Comparison of ENCODE assay signal across 8 cellular contexts in the genomic region with DNA sequence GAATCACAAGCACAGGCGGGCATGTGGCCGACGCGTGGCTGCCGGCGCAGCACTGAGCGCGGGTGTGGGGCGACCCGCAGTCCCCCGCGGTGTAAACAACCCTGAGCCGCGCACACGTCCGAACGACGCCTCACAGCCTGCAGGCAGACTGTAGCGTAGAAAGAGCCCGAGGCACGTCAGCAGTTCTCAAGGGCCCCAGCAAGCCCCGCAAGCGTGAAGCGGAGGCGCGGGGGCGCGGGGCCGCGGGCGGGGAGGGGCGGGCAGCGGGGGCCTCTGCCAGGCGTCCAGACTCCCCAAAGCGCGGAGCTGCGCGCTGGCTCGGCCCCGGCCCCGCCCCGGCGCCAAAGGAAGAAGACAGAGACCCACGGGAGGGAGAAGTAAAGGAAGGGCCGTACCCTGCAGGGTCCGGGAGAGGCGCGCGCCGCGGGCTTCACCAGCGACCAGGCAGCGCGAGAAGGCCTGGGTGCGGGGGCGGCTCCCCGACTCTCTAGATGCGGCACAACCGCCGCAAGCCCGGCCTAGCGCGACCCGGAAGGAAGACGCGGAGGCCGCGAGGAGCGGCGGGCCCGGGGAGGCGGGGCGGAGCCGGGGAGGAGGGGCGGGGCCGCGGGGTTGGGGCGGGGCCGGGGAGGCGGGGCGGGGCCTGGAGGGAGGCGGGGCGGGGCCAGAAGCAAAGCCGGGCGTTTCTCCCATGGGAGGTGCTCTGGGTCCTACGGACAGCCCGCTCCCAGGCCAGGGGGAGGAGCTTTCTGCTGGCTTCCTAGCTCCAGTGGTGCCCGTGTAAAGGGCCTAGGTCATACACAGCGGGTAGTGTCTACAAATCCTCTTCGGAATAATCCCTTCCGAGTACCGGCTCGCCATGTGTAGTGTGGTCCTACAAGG. TPM values are rescaled to one million over a fixed set of nuclear protein-coding genes. Genes with fewer than 3 reads are reported as not detected.
A peak's percentile ranks its signal among the peaks of the same experiment; 100 is the strongest.
DNase-seq lines count a peak whose midpoint lies in the region; ATAC-seq and TF ChIP-seq lines count a peak whose summit lies in the region.

Gene FBXL4, minus strand, starts transcription at position 536 of the 882 bp plus-strand sequence. CDS start 20,958 bp downstream, outside the sequence.

- ATAC-seq in GM21390 (IDR thresholded peaks at IDR 0.05; ENCODE audit: unreplicated experiment), result peak; percentile 77
- ATAC-seq in esophagus mucosa, result peak; percentile 97

- H3K9me3 ChIP-seq in HUES48 (ENCODE audit: control insufficient read depth, insufficient read depth, low read length) (no peaks in the 10 kb centered on the region), mucosa of stomach (ENCODE audit: control insufficient read depth, low read length) (no peaks in the 10 kb centered on the region)

- H3K4me1 ChIP-seq in HUES48 (ENCODE audit: control insufficient read depth, insufficient read depth, low read length) (peaks cover 16% of the 10 kb centered on the region; the same call in 1 of the 2 replicates), mucosa of stomach (ENCODE audit: control insufficient read depth, insufficient read depth, low read length) (peaks cover 9% of the 10 kb centered on the region)

- H3K4me3 ChIP-seq in HUES48 (ENCODE audit: low read depth, low read length) (peak within 1 kb of the TSS; percentile 65), mucosa of stomach (ENCODE audit: low read length) (peak within 1 kb of the TSS; percentile 60)

- DNase-seq in DMS 273 (lab: John Stamatoyannopoulos, UW; ENCODE audit: unreplicated experiment), result peak; percentile 96
- DNase-seq in activated T-cell treated with anti-CD3 and anti-CD28 coated beads, Interleukin-2, amount 50 U/mL, for 1 hour, result peak; percentile 82
- DNase-seq in stimulated activated CD8-positive, alpha-beta memory T cell treated with anti-CD3 and anti-CD28 coated beads, Interleukin-7, amount 100 ng/mL, for 24 hours (ENCODE audit: low read depth), result peak; percentile 60

- no peaks in the 10 kb centered on the region for H3K27me3 ChIP-seq in HUES48 (ENCODE audit: control insufficient read depth, insufficient read depth, low read length)
- H3K27me3 ChIP-seq in mucosa of stomach (ENCODE audit: control insufficient read depth, insufficient read depth, low read length), result no peaks in the 10 kb centered on the region

- H3K27ac ChIP-seq in HUES48 (ENCODE audit: low read depth, low read length), result peak within 1 kb of the TSS; percentile 91

- H3K36me3 ChIP-seq in HUES48 (ENCODE audit: control insufficient read depth, insufficient read depth, low read length), result no peaks in the 10 kb centered on the region
- H3K36me3 ChIP-seq in mucosa of stomach (ENCODE audit: control insufficient read depth, insufficient read depth, low read length), result no peaks in the 10 kb centered on the region

- H3K9ac ChIP-seq in HUES48 (ENCODE audit: low read depth, low read length) (peak within 1 kb of the TSS; percentile 58), mucosa of stomach (ENCODE audit: low read length) (peak within 1 kb of the TSS; percentile 53)

TF ChIP-seq in PFSK-1, 5 proteins besides CTCF, POLR2A, EP300 and RAD21:
- TF ChIP-seq FOXP2 (optimal IDR thresholded peaks at IDR 0.05; ENCODE audit: borderline replicate concordance, extremely low read depth, extremely low read length, insufficient read depth) (peak; percentile 85), REST (IDR thresholded peaks at IDR 0.05; ENCODE audit: insufficient read depth in 1 of 2, low read depth in 2 of 2, low read length in 2 of 2) (no peak; a peak in 1 of 4 replicates), TAF1 (IDR thresholded peaks at IDR 0.05; ENCODE audit: borderline replicate concordance, insufficient read depth, low read length) (no peak), POLR2AphosphoS5 (IDR thresholded peaks at IDR 0.05; ENCODE audit: low read depth, low read length) (peak; percentile 77), SIN3A (IDR thresholded peaks at IDR 0.05; ENCODE audit: borderline replicate concordance, insufficient read depth, low read length) (peak; percentile 75; the same call in 1 of the 2 replicates)

RNA-seq across cellular contexts. Expression of gene FBXL4, which starts in this region (rescaled TPM):
- 3.4 TPM for polyA plus RNA-seq in PFSK-1 (2012; ENCODE audit: insufficient read length, low read depth)
- total RNA-seq in esophagus mucosa, result 6.9 TPM

Comparison
In these comparisons a context has a peak if more than half of its experiments do, and no peak if none do; other contexts are left out.
1. Peak in every context shown above with its lines: DNase-seq, ATAC-seq, H3K4me3 ChIP-seq and H3K27ac ChIP-seq.